8 cellular contexts compared by ENCODE assay signal in genomic region chrX:108735680-108736508, GRCh38. TPM values are rescaled to one million over a fixed set of nuclear protein-coding genes. Genes with fewer than 3 reads are reported as not detected.
DNase-seq lines count a peak whose midpoint lies in the region; ATAC-seq and TF ChIP-seq lines count a peak whose summit lies in the region.

No MANE protein-coding gene starts in this region.

- peaks cover 0 to 9% (median 6%) of the 10 kb centered on the region in 4 donors for H3K4me1 ChIP-seq in transverse colon

- TF ChIP-seq EP300 in transverse colon (IDR thresholded peaks at IDR 0.05; ENCODE audit: low read depth) = no peak

- in situ Hi-C loops in transverse colon (cut with MboI; ENCODE audit: low pct_ligation_motif_present in 1 of 4, low pct_unique_long_range_greater_than_20kb in 1 of 4, low sequenced_read_pairs in 3 of 4) = no loop called here

- no peak overlapping the region for H3K27ac ChIP-seq in transverse colon

- intact Hi-C loops in transverse colon (cut with DNase I; ENCODE audit: low total_unique reads) = no loop called here

- no peaks in the 10 kb centered on the region for H3K36me3 ChIP-seq in transverse colon

- TF ChIP-seq CTCF in transverse colon (IDR thresholded peaks at IDR 0.05) = no peak

- H3K9me3 ChIP-seq in transverse colon = no peaks in the 10 kb centered on the region

- H3K27me3 ChIP-seq in transverse colon = peaks cover 72% of the 10 kb centered on the region

- DNase-seq in NCI-H82 (lab: John Stamatoyannopoulos, UW) (peak; percentile 54), NCI-H82 treated with DMSO at 0.1 percent for 48 hours (lab: John Stamatoyannopoulos, UW; ENCODE audit: unreplicated experiment) (no peak), astrocyte of the hippocampus (ENCODE audit: low read depth, low spot score) (peak; percentile 30), left kidney (ENCODE audit: low read depth, low spot score) (peak; percentile 42), transverse colon (no peak)
- no peak for DNase-seq in activated naive CD4-positive, alpha-beta T cell treated with Interleukin-2 at 50 U/mL for 16 hours

- TF ChIP-seq POLR2A in transverse colon (IDR thresholded peaks at IDR 0.05) = no peak

- peak overlapping the region in 3 of 4 donors; percentile 21 to 44 (median 22) for H3K4me3 ChIP-seq in transverse colon

- ATAC-seq in GM21529 (IDR thresholded peaks at IDR 0.05; ENCODE audit: unreplicated experiment) (no peak), HG02571 (IDR thresholded peaks at IDR 0.05; ENCODE audit: unreplicated experiment) (no peak)

- WGBS in transverse colon (ENCODE audit: low coverage in 1 of 2), 2 donors = 50% methylated on average over 69 of the region's 81 CpGs; no CpG with 5 or more reads in 1 of the 2 donors

RNA-seq across cellular contexts. Expression of gene IRS4, which starts 0.5 kb away (rescaled TPM):
- not detected for total RNA-seq in transverse colon

Comparison
In these comparisons a context has a peak if more than half of its experiments do, and no peak if none do; other contexts are left out.
1. DNase-seq: peak in NCI-H82 (single experiment), astrocyte of the hippocampus (single experiment) and left kidney (single experiment); none in NCI-H82 treated with DMSO at 0.1 percent for 48 hours (single experiment), transverse colon (single experiment) and activated naive CD4-positive, alpha-beta T cell treated with Interleukin-2 at 50 U/mL for 16 hours (single experiment).